ENCODE assay signal across 3 cellular contexts in genomic region chr15:89360294-89360971, GRCh38.
A peak's percentile ranks its signal among the peaks of the same experiment; 100 is the strongest.
TF ChIP-seq lines count a peak whose summit lies in the region.

No MANE protein-coding gene starts in this region.

TF ChIP-seq in GM23338, 12 proteins besides CTCF, POLR2A, EP300 and RAD21:
- TF ChIP-seq JUNB (IDR thresholded peaks at IDR 0.05; ENCODE audit: unreplicated experiment) (no peak), EZH2 (IDR thresholded peaks at IDR 0.05; ENCODE audit: low read depth, unreplicated experiment) (peak; percentile 74), EZH2phosphoT487 (IDR thresholded peaks at IDR 0.05; ENCODE audit: unreplicated experiment) (peak; percentile 77)

TF ChIP-seq in endothelial cell of umbilical vein, 7 proteins besides CTCF, POLR2A, EP300 and RAD21:
- TF ChIP-seq, protein P1, sequence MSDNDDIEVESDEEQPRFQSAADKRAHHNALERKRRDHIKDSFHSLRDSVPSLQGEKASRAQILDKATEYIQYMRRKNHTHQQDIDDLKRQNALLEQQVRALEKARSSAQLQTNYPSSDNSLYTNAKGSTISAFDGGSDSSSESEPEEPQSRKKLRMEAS (IDR thresholded peaks at IDR 0.05; ENCODE audit: insufficient read depth, insufficient read length) = no peak
- TF ChIP-seq GATA2 (IDR thresholded peaks at IDR 0.05; ENCODE audit: insufficient read depth, insufficient read length, low read depth, low read length) (no peak), POLR2AphosphoS5 (IDR thresholded peaks at IDR 0.05; ENCODE audit: insufficient read depth, low read depth, low read length) (no peak), EZH2 (IDR thresholded peaks at IDR 0.05; ENCODE audit: borderline replicate concordance, low read depth, low read length, severe bottlenecking) (peak; percentile 76), MYC (IDR thresholded peaks at IDR 0.05; ENCODE audit: low read depth, low read length) (no peak), FOS (IDR thresholded peaks at IDR 0.05; ENCODE audit: borderline replicate concordance, insufficient read depth, low read length) (no peak), JUN (IDR thresholded peaks at IDR 0.05; ENCODE audit: borderline replicate concordance, insufficient read depth, insufficient read length, low read depth) (no peak)

TF ChIP-seq in HEK293T, 16 proteins besides CTCF, POLR2A, EP300 and RAD21:
- no peak for TF ChIP-seq NFRKB (IDR thresholded peaks at IDR 0.05)
- TF ChIP-seq FOXK2 (IDR thresholded peaks at IDR 0.05) = no peak
- TF ChIP-seq TARDBP (IDR thresholded peaks at IDR 0.05) = no peak
- no peak for TF ChIP-seq SUZ12 (IDR thresholded peaks at IDR 0.05)
- no peak for TF ChIP-seq ELF4 (IDR thresholded peaks at IDR 0.05)
- no peak for TF ChIP-seq ARNT (IDR thresholded peaks at IDR 0.05)
- TF ChIP-seq FOXM1 (IDR thresholded peaks at IDR 0.05; ENCODE audit: borderline replicate concordance) = no peak
- no peak for TF ChIP-seq BHLHE40 (IDR thresholded peaks at IDR 0.05; ENCODE audit: borderline replicate concordance)
- TF ChIP-seq PKNOX1 (IDR thresholded peaks at IDR 0.05) = no peak
- TF ChIP-seq FOXA1 (IDR thresholded peaks at IDR 0.05) = no peak
- TF ChIP-seq HDGF (IDR thresholded peaks at IDR 0.05; ENCODE audit: borderline replicate concordance) = no peak
- no peak for TF ChIP-seq LEF1 (IDR thresholded peaks at IDR 0.05; ENCODE audit: borderline replicate concordance)
- no peak for TF ChIP-seq L3MBTL2 (conservative IDR thresholded peaks at IDR 0.05)
- no peak for TF ChIP-seq SP1 (IDR thresholded peaks at IDR 0.05)
- TF ChIP-seq ZNF384 (IDR thresholded peaks at IDR 0.05) = no peak
- no peak for TF ChIP-seq CTBP1 (IDR thresholded peaks at IDR 0.05; ENCODE audit: borderline replicate concordance)
